Comparison of ENCODE assay signal across 13 cellular contexts in genomic region chr3:108117245-108117644, GRCh38. TPM values are rescaled to one million over a fixed set of nuclear protein-coding genes. Genes with fewer than 3 reads are reported as not detected.
A peak's percentile ranks its signal among the peaks of the same experiment; 100 is the strongest.
DNase-seq lines count a peak whose midpoint lies in the region; ATAC-seq, FAIRE-seq and TF ChIP-seq lines count a peak whose summit lies in the region.
"Had no signal": no experiment of that assay in that cellular context is flagged by ENCODE, and none has a peak within 500 bp of the region (broad histone marks: within the 10 kb centered on the region; RNA-seq: fewer than 3 reads in every experiment).

No MANE protein-coding gene starts in this region.

- no peaks in the 10 kb centered on the region for H3K79me2 ChIP-seq in HCT116 (ENCODE audit: insufficient read depth, low read length)

- peaks cover 0 to 4% of the 10 kb centered on the region in 2 experiments; a peak in 1 of 4 replicates for H3K4me1 ChIP-seq in HCT116 (ENCODE audit: control insufficient read depth in 1 of 2, insufficient read depth in 2 of 2, low read length in 2 of 2)
- H3K4me1 ChIP-seq: right lobe of liver, upper lobe of left lung had no signal

- intact Hi-C loops in HCT116 (cut with micrococcal nuclease), result no loop called here

- no peaks in the 10 kb centered on the region for H3K36me3 ChIP-seq in HCT116 (ENCODE audit: control insufficient read depth in 1 of 2, insufficient read depth in 2 of 2, low read length in 2 of 2)
- H3K36me3 ChIP-seq: right lobe of liver, upper lobe of left lung had no signal

- TF ChIP-seq CTCF in HCT116 (IDR thresholded peaks at IDR 0.05 in 2 of 3, conservative IDR thresholded peaks at IDR 0.05 in 1 of 3; ENCODE audit: borderline replicate concordance in 1 of 3, insufficient read depth in 1 of 3, low read depth in 2 of 3, low read length in 2 of 3) (no peak), fibroblast of the aortic adventitia (IDR thresholded peaks at IDR 0.05; ENCODE audit: insufficient read depth, low read length) (no peak)

- POLR2A ChIA-PET in HCT116 (lab: Charles Lee), result no interaction called here

- H4K20me1 ChIP-seq in HCT116 (ENCODE audit: insufficient read depth), result no peaks in the 10 kb centered on the region

- no peaks in the 10 kb centered on the region for H3K9me3 ChIP-seq in HCT116 (ENCODE audit: control insufficient read depth in 1 of 2, insufficient read depth in 1 of 2, low read depth in 1 of 2, low read length in 2 of 2)
- H3K9me3 ChIP-seq: right lobe of liver, upper lobe of left lung had no signal

- no peak for TF ChIP-seq POLR2A in HCT116 (IDR thresholded peaks at IDR 0.05; ENCODE audit: borderline replicate concordance, extremely low read depth, insufficient read depth, insufficient read length)

- H2AFZ ChIP-seq in HCT116 (ENCODE audit: low read depth, low read length, poor library complexity, severe bottlenecking), result no peak overlapping the region

- H3K4me3 ChIP-seq in HCT116 (replicated peaks in 1 of 2; ENCODE audit: low read depth in 1 of 2, low read length in 2 of 2), result no peak overlapping the region
- H3K4me3 ChIP-seq in fibroblast of the aortic adventitia (ENCODE audit: low read depth, low read length), result no peak overlapping the region
- H3K4me3 ChIP-seq: right lobe of liver, upper lobe of left lung had no signal

- no peaks in the 10 kb centered on the region for H3K27me3 ChIP-seq in HCT116 (ENCODE audit: insufficient read depth, low read length)
- H3K27me3 ChIP-seq: right lobe of liver, upper lobe of left lung had no signal

- H3K9ac ChIP-seq in HCT116 (ENCODE audit: low read length), result no peak overlapping the region

- no TSS peak for BruUV-seq in HCT116 (replicated peaks; lab: Mats Ljungman, UMichigan)

- no peak for TF ChIP-seq RAD21 in HCT116 (IDR thresholded peaks at IDR 0.05; ENCODE audit: low read depth)

- ATAC-seq in HCT116, result no peak; the same call in 1 of the 2 replicates
- ATAC-seq in HG03139 (IDR thresholded peaks at IDR 0.05; ENCODE audit: unreplicated experiment), result no peak
- ATAC-seq in GM19463 (IDR thresholded peaks at IDR 0.05; ENCODE audit: unreplicated experiment), result no peak
- ATAC-seq: right lobe of liver had no signal

- H3K4me2 ChIP-seq in HCT116 (ENCODE audit: low read length), result no peak overlapping the region

- RAD21 ChIA-PET in HCT116 (lab: Charles Lee; ENCODE audit: low non-redundant PET in 1 of 2, low total read pairs in 2 of 2, uncharacterized antibody in 2 of 2, unreplicated experiment in 2 of 2), result no interaction called here

- FAIRE-seq in RCC 7860 (lab: Jason Lieb, UNC), result peak; percentile 51

- H3K9me2 ChIP-seq in HCT116 (ENCODE audit: insufficient read depth), result no peaks in the 10 kb centered on the region

- CTCF ChIA-PET in HCT116 (lab: Charles Lee), result no interaction called here

- no peak overlapping the region for H3K27ac ChIP-seq in HCT116 (ENCODE audit: low read depth, low read length)
- H3K27ac ChIP-seq: C4-2B, right lobe of liver, upper lobe of left lung had no signal

- DNase-seq in EH (ENCODE audit: low read depth) (peak; percentile 14), HCT116 (ENCODE audit: low read depth, low spot score) (no peak), RCC 7860 (ENCODE audit: low spot score) (peak; percentile 23), fibroblast of the aortic adventitia (ENCODE audit: low read depth) (peak; percentile 38), NCI-H446 (lab: John Stamatoyannopoulos, UW) (no peak)
- DNase-seq in activated effector memory CD4-positive, alpha-beta T cell treated with anti-CD3 and anti-CD28 coated beads, Interleukin-2, amount 50 U/mL, for 16 hours, result no peak
- DNase-seq: immature natural killer cell, NCI-H2029 treated with DMSO at 0.1 percent for 48 hours, right lobe of liver, upper lobe of left lung had no signal

TF ChIP-seq in HCT116, 20 proteins besides CTCF, POLR2A, EP300 and RAD21:
- no peak for TF ChIP-seq EZH2 (IDR thresholded peaks at IDR 0.05)
- TF ChIP-seq TCF7L2 (IDR thresholded peaks at IDR 0.05; ENCODE audit: borderline replicate concordance, extremely low read depth, insufficient read depth, insufficient read length), result no peak
- 0 out of 2 replicates have a peak, but pooled peaks have one; percentile 8 for TF ChIP-seq FOSL1 (IDR thresholded peaks at IDR 0.05; ENCODE audit: low read depth)
TF ChIP-seq in HCT116: peak in this region for 1.

RNA-seq across cellular contexts. Expression of gene CD47, which starts 26.4 kb away (rescaled TPM):
- total RNA-seq in HCT116 (2021; ENCODE audit: unreplicated experiment) (42.5 TPM), fibroblast of the aortic adventitia (ENCODE audit: low replicate concordance) (113 and 191 TPM in 2 replicates)
- 21.6 and 26.0 TPM in 2 replicates for polyA plus RNA-seq in HCT116 (2012)

Comparison
In these comparisons a context has a peak if more than half of its experiments do, and no peak if none do; other contexts are left out.
1. DNase-seq: peak in EH (single experiment), RCC 7860 (single experiment) and fibroblast of the aortic adventitia (single experiment); none in HCT116 (single experiment), activated effector memory CD4-positive, alpha-beta T cell treated with anti-CD3 and anti-CD28 coated beads, Interleukin-2, amount 50 U/mL, for 16 hours (single experiment) and NCI-H446 (0 of 2).